Comparison of ENCODE assay signal across 1 cellular context in genomic region chr1:55233149-55233777, GRCh38.
TF ChIP-seq lines count a peak whose summit lies in the region.

No MANE protein-coding gene starts in this region.

TF ChIP-seq in GM23338, 12 proteins besides CTCF, POLR2A, EP300 and RAD21 (continued from another document):
- TF ChIP-seq ZNF462 (CRISPR knock-in tag; IDR thresholded peaks at IDR 0.05): no peak
- no peak for TF ChIP-seq CREB1 (CRISPR knock-in tag; IDR thresholded peaks at IDR 0.05; ENCODE audit: low read depth)
- no peak for TF ChIP-seq REST (IDR thresholded peaks at IDR 0.05; ENCODE audit: unreplicated experiment)
- TF ChIP-seq EZH2phosphoT487 (IDR thresholded peaks at IDR 0.05; ENCODE audit: unreplicated experiment): no peak
- no peak for TF ChIP-seq EZH2 (IDR thresholded peaks at IDR 0.05; ENCODE audit: low read depth, unreplicated experiment)
- no peak for TF ChIP-seq ZNF114 (CRISPR knock-in tag; IDR thresholded peaks at IDR 0.05)
- no peak for TF ChIP-seq NANOG (IDR thresholded peaks at IDR 0.05; ENCODE audit: borderline replicate concordance)
- no peak for TF ChIP-seq ETS1 (IDR thresholded peaks at IDR 0.05)
- no peak for TF ChIP-seq STAT1 (IDR thresholded peaks at IDR 0.05; ENCODE audit: unreplicated experiment)
